22 cellular contexts compared by ENCODE assay signal in the genomic region with DNA sequence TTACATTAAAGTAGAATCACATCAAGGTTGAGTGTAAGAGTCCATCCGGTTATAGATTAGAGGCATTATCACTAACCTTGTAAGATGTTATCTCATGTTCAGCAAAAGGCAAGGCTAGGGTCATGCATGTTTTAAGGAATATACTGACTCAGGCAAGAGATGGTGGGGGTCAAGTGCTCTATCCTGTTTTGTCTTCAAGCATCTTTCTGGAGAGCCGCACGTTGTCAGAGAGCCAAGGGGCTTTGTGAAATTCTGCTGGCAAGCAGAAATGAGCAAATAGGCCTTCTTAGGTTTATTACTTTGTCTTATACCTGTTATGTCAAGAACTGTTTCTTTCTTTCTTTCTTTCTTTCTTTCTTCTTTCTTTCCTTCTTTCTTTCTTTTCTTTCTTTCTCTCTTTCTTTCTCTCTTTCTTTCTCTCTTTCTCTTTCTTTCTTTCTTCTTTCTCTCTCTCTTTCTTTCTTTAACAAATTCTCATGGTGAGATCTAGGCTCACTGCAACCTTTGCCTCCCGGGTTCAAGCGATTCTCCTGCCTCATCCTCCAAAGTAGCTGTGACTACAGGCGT. TPM values are rescaled to one million over a fixed set of nuclear protein-coding genes. Genes with fewer than 3 reads are reported as not detected.
DNase-seq lines count a peak whose midpoint lies in the region; ATAC-seq, FAIRE-seq and TF ChIP-seq lines count a peak whose summit lies in the region.
"Had no signal": no experiment of that assay in that cellular context is flagged by ENCODE, and none has a peak within 500 bp of the region (broad histone marks: within the 10 kb centered on the region; RNA-seq: fewer than 3 reads in every experiment).

No MANE protein-coding gene starts in this region.

- H4K20me1 ChIP-seq in K562 (replicated peaks; ENCODE audit: control insufficient read depth, insufficient read depth, low read length): peaks cover 3% of the 10 kb centered on the region; the same call in 1 of the 2 replicates

- no peak for TF ChIP-seq CTCF in HEK293 (tag by site-specific recombination; IDR thresholded peaks at IDR 0.05)
- TF ChIP-seq CTCF in K562 (IDR thresholded peaks at IDR 0.05 in 2 of 3, conservative IDR thresholded peaks at IDR 0.05 in 1 of 3; ENCODE audit: insufficient read depth in 2 of 3, low read depth in 1 of 3, low read length in 3 of 3): no peak
- TF ChIP-seq CTCF in nephron (IDR thresholded peaks at IDR 0.05; ENCODE audit: unreplicated experiment in 3 of 3): no peak
- TF ChIP-seq CTCF in thyroid gland (IDR thresholded peaks at IDR 0.05): no peak
- TF ChIP-seq CTCF in lower lobe of right lung (IDR thresholded peaks at IDR 0.05): no peak
- no peak for TF ChIP-seq CTCF in kidney (IDR thresholded peaks at IDR 0.05; ENCODE audit: borderline replicate concordance, extremely low read depth, insufficient read depth)

- H2AFZ ChIP-seq in K562 (ENCODE audit: low read depth, low read length): no peak overlapping the region

- peak overlapping the region in 2 of 3 experiments; percentile 12 to 71 for H3K27ac Mint-ChIP-seq in nephron
- H3K27ac Mint-ChIP-seq in immature natural killer cell: no peak overlapping the region

- WGBS in K562 (ENCODE audit: insufficient coverage, low coverage, missing lambda C conversion rate): 0% methylated on average over 5 of the region's 6 CpGs
- 65 to 67% methylated on average over 6 of the region's 6 CpGs for WGBS in thyroid gland, 2 donors

- no peaks in the 10 kb centered on the region for H3K79me2 ChIP-seq in K562 (ENCODE audit: control insufficient read depth, insufficient read depth, low read length)

- H3K9ac ChIP-seq in K562 (ENCODE audit: insufficient read depth in 1 of 2, low read depth in 2 of 2, low read length in 2 of 2) (no peak overlapping the region), kidney (ENCODE audit: low read length in 2 of 2) (no peak overlapping the region)

- H3K4me3 ChIP-seq in HEK293 (ENCODE audit: low read depth, low read length) (no peak overlapping the region), K562 (no peak overlapping the region), thyroid gland (replicated peaks in 1 of 3) (no peak overlapping the region), lower lobe of right lung (no peak overlapping the region), kidney (ENCODE audit: low read length in 2 of 2) (no peak overlapping the region)
- H3K4me3 ChIP-seq: SJSA1 had no signal

- H3K27me3 ChIP-seq in K562 (ENCODE audit: control insufficient read depth in 2 of 2, insufficient read depth in 2 of 2, low read length in 2 of 2): peaks cover 12 to 35% of the 10 kb centered on the region in 2 experiments; a peak in 4 of 5 replicates
- no peaks in the 10 kb centered on the region for H3K27me3 ChIP-seq in thyroid gland
- no peaks in the 10 kb centered on the region for H3K27me3 ChIP-seq in lower lobe of right lung (ENCODE audit: low read depth)
- H3K27me3 ChIP-seq: SJSA1 had no signal

- no peak for TF ChIP-seq EP300 in K562 (IDR thresholded peaks at IDR 0.05; ENCODE audit: low read length)

- BruUV-seq in K562 (replicated peaks; lab: Mats Ljungman, UMichigan): no TSS peak

- TF ChIP-seq POLR2A in K562 (conservative IDR thresholded peaks at IDR 0.05) (no peak), thyroid gland (IDR thresholded peaks at IDR 0.05) (no peak)

- intact Hi-C loops in K562 (cut with micrococcal nuclease): no loop called here
- intact Hi-C loops in thyroid gland (cut with DNase I): no loop called here
- intact Hi-C loops in lower lobe of right lung (cut with DNase I): no loop called here
- intact Hi-C loops in kidney (cut with DNase I): no loop called here

- CTCF ChIA-PET in HEK293 (lab: Yijun Ruan, JAX): interaction anchor here (2.0 kb wide), 1 partner anchor 55 kb away, joined by 12 read pairs; no protein-coding TSS in a partner anchor
- CTCF ChIA-PET in K562 (lab: Yijun Ruan, JAX; ENCODE audit: low intra/inter-chr PET ratio): no interaction called here

- H3K27me3 Mint-ChIP-seq in nephron (ENCODE audit: low read depth) (peaks cover 4% of the 10 kb centered on the region), immature natural killer cell (ENCODE audit: low read depth in 3 of 3) (peaks cover 1 to 8% (median 6%) of the 10 kb centered on the region in 3 donors)

- POLR2A ChIA-PET in HEK293 (lab: Yijun Ruan, JAX): no interaction called here
- POLR2A ChIA-PET in K562 (lab: Yijun Ruan, JAX): no interaction called here

- in situ Hi-C loops in K562 (cut with MboI): no loop called here

- H3K9me1 ChIP-seq in K562 (ENCODE audit: control insufficient read depth, insufficient read depth, low read length): no peaks in the 10 kb centered on the region

- no peaks in the 10 kb centered on the region for H3K9me3 ChIP-seq in HEK293 (ENCODE audit: control insufficient read depth, insufficient read depth, low read depth, low read length)
- H3K9me3 ChIP-seq in K562 (replicated peaks; ENCODE audit: control insufficient read depth, insufficient read depth, low read depth, low read length): no peaks in the 10 kb centered on the region
- H3K9me3 ChIP-seq in thyroid gland: no peaks in the 10 kb centered on the region
- no peaks in the 10 kb centered on the region for H3K9me3 ChIP-seq in lower lobe of right lung
- no peaks in the 10 kb centered on the region for H3K9me3 ChIP-seq in kidney (ENCODE audit: control insufficient read depth in 1 of 2, low read length in 2 of 2)
- H3K9me3 ChIP-seq: SJSA1 had no signal

- H3K4me3 Mint-ChIP-seq in nephron (no peak overlapping the region), immature natural killer cell (no peak overlapping the region)
- H3K4me3 Mint-ChIP-seq: IgD-negative memory B cell had no signal

- DNase-seq in K562 (ENCODE audit: extremely low read depth in 1 of 4, low spot score in 3 of 4) (no peak), thyroid gland (peak; percentile 71 to 72), immature natural killer cell (no peak), lower lobe of right lung (no peak), kidney (no peak)
- DNase-seq: Calu3, GOT3, NCI-H1048, NCI-H1417, NCI-H1694 treated with DMSO at 0.1 percent for 48 hours, NCI-H2081, NCI-H2227 treated with DMSO at 0.1 percent for 48 hours, NCI-H510A, NCI-H69, Right ventricle myocardium superior, RPMI8226 had no signal

- peaks cover 6% of the 10 kb centered on the region for H3K4me1 Mint-ChIP-seq in nephron
- H3K4me1 Mint-ChIP-seq in immature natural killer cell: no peaks in the 10 kb centered on the region
- H3K4me1 Mint-ChIP-seq: IgD-negative memory B cell had no signal

- H3K4me1 ChIP-seq in HEK293 (ENCODE audit: control insufficient read depth, insufficient read depth, low read length) (no peaks in the 10 kb centered on the region), K562 (replicated peaks in 1 of 2; ENCODE audit: control insufficient read depth in 2 of 2, insufficient read depth in 2 of 2, low read length in 2 of 2) (no peaks in the 10 kb centered on the region), thyroid gland (peaks cover 20 to 28% of the 10 kb centered on the region in 2 donors), lower lobe of right lung (peaks cover 13% of the 10 kb centered on the region), kidney (ENCODE audit: control insufficient read depth in 1 of 2, insufficient read depth in 1 of 2, low read depth in 1 of 2, low read length in 2 of 2) (peaks cover 0 to 3% of the 10 kb centered on the region in 2 donors)
- H3K4me1 ChIP-seq: SJSA1 had no signal

- no peak overlapping the region for H3K27ac ChIP-seq in HEK293 (ENCODE audit: extremely low read depth, low read depth, low read length)
- H3K27ac ChIP-seq in K562 (ENCODE audit: extremely low read depth, low read depth, low read length): no peak overlapping the region
- H3K27ac ChIP-seq in thyroid gland: peak overlapping the region in 1 of 3 donors; percentile 42
- H3K27ac ChIP-seq in lower lobe of right lung: no peak overlapping the region
- no peak overlapping the region for H3K27ac ChIP-seq in kidney (ENCODE audit: low read depth in 2 of 2, low read length in 2 of 2)
- H3K27ac ChIP-seq: SJSA1 had no signal

- ATAC-seq in K562 (no peak), lower lobe of right lung (no peak)
- ATAC-seq: HCT116 had no signal

- no peaks in the 10 kb centered on the region for H3K9me3 Mint-ChIP-seq in nephron
- H3K9me3 Mint-ChIP-seq in immature natural killer cell: no peaks in the 10 kb centered on the region
- H3K9me3 Mint-ChIP-seq: IgD-negative memory B cell had no signal

- no peaks in the 10 kb centered on the region for H3K36me3 ChIP-seq in HEK293 (ENCODE audit: control insufficient read depth in 2 of 2, insufficient read depth in 1 of 2, low read length in 2 of 2)
- H3K36me3 ChIP-seq in K562 (ENCODE audit: control insufficient read depth, insufficient read depth, low read length): no peaks in the 10 kb centered on the region
- H3K36me3 ChIP-seq in thyroid gland: no peaks in the 10 kb centered on the region
- no peaks in the 10 kb centered on the region for H3K36me3 ChIP-seq in lower lobe of right lung
- no peaks in the 10 kb centered on the region for H3K36me3 ChIP-seq in kidney (ENCODE audit: control insufficient read depth in 1 of 2, insufficient read depth in 2 of 2, low read length in 2 of 2)
- H3K36me3 ChIP-seq: SJSA1 had no signal

- no peak overlapping the region for H3K4me2 ChIP-seq in K562 (ENCODE audit: insufficient read depth, low read length)

- FAIRE-seq in K562 (lab: Jason Lieb, UNC): no peak
- no peak for FAIRE-seq in kidney (lab: Jason Lieb, UNC)
- FAIRE-seq: GM18507 had no signal

- H3K36me3 Mint-ChIP-seq in nephron (ENCODE audit: low read depth): no peaks in the 10 kb centered on the region
- H3K36me3 Mint-ChIP-seq in immature natural killer cell: no peaks in the 10 kb centered on the region
- H3K36me3 Mint-ChIP-seq: IgD-negative memory B cell had no signal

- TF ChIP-seq RAD21 in K562 (CRISPR knock-in tag; conservative IDR thresholded peaks at IDR 0.05 in 1 of 2, IDR thresholded peaks at IDR 0.05 in 1 of 2): no peak

RNA-seq across cellular contexts. Expression of a gene that starts 47.3 kb away (rescaled TPM):
- 0.44 TPM in 1 of 2 replicates, not detected in the other for total RNA-seq in K562 (2011; cell fraction: chromatin; rRNA removed; ENCODE audit: low replicate concordance)
- not detected in 2 replicates for total RNA-seq in K562 (2011; cell fraction: nucleolus; rRNA removed)
- total RNA-seq in K562 (2011; cell fraction: nucleoplasm; rRNA removed): not detected in 2 replicates
- total RNA-seq in K562 (2014; rRNA removed) (0.20 TPM in 1 of 2 replicates, not detected in the other), K562 (2014; rRNA removed; fragmentation: Illumina TruSeq; extraction: Trizol) (not detected in 2 replicates), K562 (2015; rRNA removed; fragmentation: Illumina TruSeq; extraction: Trizol) (0.18 TPM in 1 of 2 replicates, not detected in the other), K562 (2021) (0.25 TPM in 1 of 2 replicates, not detected in the other), thyroid gland (1 to 10 TPM; 3.5 to 9.6 (median 5.0) TPM), lower lobe of right lung (2.6 TPM), kidney (7.4 TPM)
- polyA plus RNA-seq in K562 (2011; rRNA removed) (0.10 TPM in 1 of 2 replicates, not detected in the other), K562 (2014; fragmentation: Illumina TruSeq; extraction: Trizol) (0.58 TPM in 1 of 2 replicates, not detected in the other), K562 (2014; fragmentation: Nextera tagmentation; extraction: Ambion mirVana) (not detected), K562 (2014; rRNA removed) (0.07 and 0.18 TPM in 2 replicates), immature natural killer cell (not detected), kidney (ENCODE audit: insufficient read depth, low read depth, low replicate concordance) (5.9 TPM)
- 0.16 and 0.49 TPM in 2 replicates for polyA plus RNA-seq in K562 (2011; cell fraction: cytosol; rRNA removed)
- polyA plus RNA-seq in K562 (2011; cell fraction: nucleus; rRNA removed): 0.20 and 0.32 TPM in 2 replicates
- polyA plus RNA-seq in K562 (2012): 0.39 and 0.44 TPM in 2 replicates
- not detected in 2 replicates for polyA minus RNA-seq in K562 (2011; rRNA and poly(A)+ RNA removed)
- polyA minus RNA-seq in K562 (2011; cell fraction: cytosol; rRNA and poly(A)+ RNA removed): not detected in 2 replicates
- not detected in 2 replicates for polyA minus RNA-seq in K562 (2011; cell fraction: nucleus; rRNA and poly(A)+ RNA removed)
- polyA plus RNA-seq: IgD-negative memory B cell had no signal

Comparison
In these comparisons a context has a peak if more than half of its experiments do, and no peak if none do; other contexts are left out.
1. DNase-seq: peak in thyroid gland (2 of 2); none in K562 (0 of 4), immature natural killer cell (0 of 3), lower lobe of right lung (single experiment) and kidney (single experiment).
2. H3K27ac Mint-ChIP-seq: peak in nephron (2 of 3); none in immature natural killer cell (0 of 6).